Comparison of ENCODE assay signal across 8 cellular contexts in genomic region chr3:168040624-168041208, GRCh38. TPM values are rescaled to one million over a fixed set of nuclear protein-coding genes. Genes with fewer than 3 reads are reported as not detected.
A peak's percentile ranks its signal among the peaks of the same experiment; 100 is the strongest.
DNase-seq lines count a peak whose midpoint lies in the region; ATAC-seq and TF ChIP-seq lines count a peak whose summit lies in the region.

No MANE protein-coding gene starts in this region.

- H3K4me1 Mint-ChIP-seq in endodermal cell (peaks cover 9% of the 10 kb centered on the region), nephron (peaks cover 26% of the 10 kb centered on the region)

- H3K27me3 Mint-ChIP-seq in endodermal cell (ENCODE audit: insufficient read depth): no peaks in the 10 kb centered on the region
- H3K27me3 Mint-ChIP-seq in nephron (ENCODE audit: low read depth): no peaks in the 10 kb centered on the region

- peaks cover 21% of the 10 kb centered on the region for H3K36me3 Mint-ChIP-seq in endodermal cell (ENCODE audit: low read depth)
- peaks cover 43% of the 10 kb centered on the region for H3K36me3 Mint-ChIP-seq in nephron (ENCODE audit: low read depth)

- no peak overlapping the region for H3K4me3 ChIP-seq in Jurkat, Clone E6-1 (ENCODE audit: low read length)
- no peak overlapping the region for H3K4me3 ChIP-seq in OCI-LY7 (ENCODE audit: low read depth, low read length, poor library complexity, severe bottlenecking)
- no peak overlapping the region for H3K4me3 ChIP-seq in endodermal cell (ENCODE audit: low read length)

- no peaks in the 10 kb centered on the region for H3K9me3 ChIP-seq in OCI-LY7 (ENCODE audit: low read length)
- H3K9me3 ChIP-seq in endodermal cell (ENCODE audit: control insufficient read depth, low read length): no peaks in the 10 kb centered on the region

- H3K27ac Mint-ChIP-seq in endodermal cell (no peak overlapping the region), nephron (no peak overlapping the region)

- H3K27ac ChIP-seq in OCI-LY7 (ENCODE audit: low read depth, low read length, poor library complexity, severe bottlenecking) (no peak overlapping the region), endodermal cell (ENCODE audit: low read depth, low read length) (no peak overlapping the region)

- H4K20me1 ChIP-seq in OCI-LY7 (ENCODE audit: insufficient read depth, low read length): no peaks in the 10 kb centered on the region

- 56 to 73% methylated on average over 3 to 4 of the region's 6 CpGs for whole genome bisulfite sequencing in endodermal cell (ENCODE audit: insufficient coverage in 1 of 2, insufficient read length in 1 of 2), 2 experiments

- POLR2A ChIA-PET in OCI-LY7 (lab: Charles Lee): interaction anchor here (0.6 to 1.5 kb wide), 10 partner anchors 10 to 1099 kb away, joined by 3 to 4 read pairs (median 3); no protein-coding TSS in a partner anchor

- peak; percentile 49 for DNase-seq in GF-D8 (lab: John Stamatoyannopoulos, UW)
- peak; percentile 44 for DNase-seq in Jurkat, Clone E6-1 (ENCODE audit: low read depth, low spot score)
- DNase-seq in OCI-LY7 (ENCODE audit: low spot score): peak; percentile 63
- peak; percentile 50 for DNase-seq in endodermal cell
- DNase-seq in activated CD4-positive, alpha-beta T cell treated with anti-CD3 and anti-CD28 coated beads, Interleukin-2, amount 50 U/mL, for 1 hour: no peak
- DNase-seq in activated naive CD4-positive, alpha-beta T cell treated with anti-CD3 and anti-CD28 coated beads, Interleukin-2, amount 50 U/mL, for 16 hours: no peak

- no peak overlapping the region for H2AFZ ChIP-seq in OCI-LY7 (ENCODE audit: low read length)

- TF ChIP-seq CTCF in OCI-LY7 (conservative IDR thresholded peaks at IDR 0.05; ENCODE audit: low read length) (peak; percentile 87), endodermal cell (conservative IDR thresholded peaks at IDR 0.05) (peak; percentile 90), nephron (IDR thresholded peaks at IDR 0.05; ENCODE audit: unreplicated experiment in 3 of 3) (peak; percentile 65 to 70 (median 69))

- H3K4me2 ChIP-seq in OCI-LY7 (ENCODE audit: low read length): no peak overlapping the region

- no peak overlapping the region for H3K9ac ChIP-seq in endodermal cell (ENCODE audit: extremely low read depth, low read length, poor library complexity, severe bottlenecking)

- H3K36me3 ChIP-seq in OCI-LY7 (ENCODE audit: insufficient read depth, low read length) (peaks cover 68% of the 10 kb centered on the region), endodermal cell (ENCODE audit: control insufficient read depth, insufficient read depth, low read length) (peaks cover 5% of the 10 kb centered on the region)

- no peaks in the 10 kb centered on the region for H3K27me3 ChIP-seq in endodermal cell (ENCODE audit: control insufficient read depth, insufficient read depth, low read length, poor library complexity, severe bottlenecking)

- BruUV-seq in OCI-LY7 (replicated peaks; lab: Mats Ljungman, UMichigan): no TSS peak

- H3K9me3 Mint-ChIP-seq in endodermal cell: no peaks in the 10 kb centered on the region
- H3K9me3 Mint-ChIP-seq in nephron: no peaks in the 10 kb centered on the region

- peak; percentile 84 for ATAC-seq in GM21619 (IDR thresholded peaks at IDR 0.05; ENCODE audit: unreplicated experiment)

- H3K9me2 ChIP-seq in OCI-LY7 (ENCODE audit: insufficient read depth, low read length): no peaks in the 10 kb centered on the region

- CTCF ChIA-PET in OCI-LY7 (lab: Charles Lee; ENCODE audit: unreplicated experiment): interaction anchor here (1.0 kb wide), 2 partner anchors 12 to 32 kb away, joined by 3 to 4 read pairs; no protein-coding TSS in a partner anchor

- H3K4me3 Mint-ChIP-seq in endodermal cell (no peak overlapping the region), nephron (no peak overlapping the region)

- H3K4me1 ChIP-seq in OCI-LY7 (ENCODE audit: insufficient read depth, low read length, poor library complexity, severe bottlenecking) (no peaks in the 10 kb centered on the region), endodermal cell (ENCODE audit: control insufficient read depth, insufficient read depth, low read length) (peaks cover 6% of the 10 kb centered on the region)

- no peaks in the 10 kb centered on the region for H3K79me2 ChIP-seq in OCI-LY7 (ENCODE audit: insufficient read depth, low read depth, low read length)

- intact Hi-C loops in OCI-LY7 (cut with micrococcal nuclease; ENCODE audit: unreplicated experiment): loop anchor here (2.0 to 10.0 kb wide), 3 partner anchors 198 to 634 kb away; no protein-coding TSS in a partner anchor

RNA-seq across cellular contexts. Expression of gene GOLIM4, which starts 55.0 kb away (rescaled TPM):
- not detected for polyA plus RNA-seq in Jurkat, Clone E6-1 (2012; ENCODE audit: insufficient read depth, insufficient read length)
- 31.2 and 42.6 TPM in 2 replicates for total RNA-seq in OCI-LY7 (2014; rRNA removed; shearing (Covaris generic))
- total RNA-seq in OCI-LY7 (2022): 42.8 and 46.6 TPM in 2 replicates
- total RNA-seq in endodermal cell: 10 to 100 TPM; 19.3 to 19.9 TPM
- polyA plus RNA-seq in endodermal cell (2013, experiment 1 of 2): 58.6 TPM
- polyA plus RNA-seq in endodermal cell (2013, experiment 2 of 2): 58.6 TPM

Comparison
In these comparisons a context has a peak if more than half of its experiments do, and no peak if none do; other contexts are left out.
1. DNase-seq: peak in GF-D8 (single experiment), Jurkat, Clone E6-1 (single experiment), OCI-LY7 (single experiment) and endodermal cell (single experiment); none in activated CD4-positive, alpha-beta T cell treated with anti-CD3 and anti-CD28 coated beads, Interleukin-2, amount 50 U/mL, for 1 hour (single experiment) and activated naive CD4-positive, alpha-beta T cell treated with anti-CD3 and anti-CD28 coated beads, Interleukin-2, amount 50 U/mL, for 16 hours (single experiment).
2. Peak in every context shown above with its lines, with median percentiles within 50 percentile points of each other: CTCF ChIP-seq.